ENCODE assay signal across 25 cellular contexts in genomic region chr7:33087356-33087755, GRCh38.
"Had no signal": no experiment of that assay in that cellular context is flagged by ENCODE, and none has a peak within 500 bp of the region (broad histone marks: within the 10 kb centered on the region; RNA-seq: fewer than 3 reads in every experiment).

No MANE protein-coding gene starts in this region.

- H3K4me3 Mint-ChIP-seq: immature natural killer cell, mesothelial cell of epicardium had no signal

- H3K4me2 ChIP-seq: hepatocyte had no signal

- H3K27ac Mint-ChIP-seq: immature natural killer cell, mesothelial cell of epicardium, naive B cell had no signal

- H3K4me1 ChIP-seq: foreskin keratinocyte, gastroesophageal sphincter, lower lobe of right lung had no signal

- H3K27me3 ChIP-seq: dorsolateral prefrontal cortex, esophagus muscularis mucosa, foreskin keratinocyte, gastroesophageal sphincter, heart left ventricle, hepatocyte had no signal

- H2AFZ ChIP-seq: hepatocyte had no signal

- H3K4me1 Mint-ChIP-seq: immature natural killer cell, mesothelial cell of epicardium had no signal

- DNase-seq: dermis blood vessel endothelial cell; dorsolateral prefrontal cortex; effector CD4-positive, alpha-beta T cell; effector memory CD4-positive, alpha-beta T cell; foreskin keratinocyte; heart left ventricle; hypothalamus; immature natural killer cell; islet precursor cell; kidney; left colon; left ventricle myocardium superior; lower lobe of right lung; mesenchymal stem cell; mucosa of descending colon; naive B cell had no signal

- H3K36me3 Mint-ChIP-seq: mesothelial cell of epicardium had no signal

- H3K27me3 Mint-ChIP-seq: naive B cell had no signal

- ATAC-seq: foreskin keratinocyte, gastroesophageal sphincter, left colon, left lobe of liver, lower lobe of right lung, mucosa of descending colon had no signal

- H3K79me2 ChIP-seq: hepatocyte had no signal

- H3K9me3 Mint-ChIP-seq: immature natural killer cell had no signal

- FAIRE-seq: colon, endothelial cell of umbilical vein, frontal cortex, kidney had no signal

- H3K36me3 ChIP-seq: esophagus muscularis mucosa, gastroesophageal sphincter, heart left ventricle, lower lobe of right lung had no signal

- H3K27ac ChIP-seq: coronary artery, dorsolateral prefrontal cortex, esophagus muscularis mucosa, foreskin keratinocyte, gastroesophageal sphincter, hepatocyte, lower lobe of right lung had no signal

- H3K4me3 ChIP-seq: coronary artery, dorsolateral prefrontal cortex, esophagus muscularis mucosa, gastroesophageal sphincter, heart left ventricle, hepatocyte, lower lobe of right lung, mucosa of descending colon had no signal

- H3K9me3 ChIP-seq: esophagus muscularis mucosa, gastroesophageal sphincter, lower lobe of right lung, mucosa of descending colon had no signal
